Comparison of ENCODE assay signal across 21 cellular contexts in genomic region chr1:219247441-219247840, GRCh38.
"Had no signal": no experiment of that assay in that cellular context is flagged by ENCODE, and none has a peak within 500 bp of the region (broad histone marks: within the 10 kb centered on the region; RNA-seq: fewer than 3 reads in every experiment).

No MANE protein-coding gene starts in this region.

- H3K27ac ChIP-seq: esophagus muscularis mucosa, gastroesophageal sphincter, right lobe of liver, thoracic aorta had no signal

- ATAC-seq: activated CD4-positive, alpha-beta T cell treated with anti-CD3 and anti-CD28 coated beads for 36 hours; gastroesophageal sphincter; left colon; right lobe of liver had no signal

- FAIRE-seq: astrocyte, kidney, urothelium cell line had no signal

- H3K27me3 ChIP-seq: esophagus muscularis mucosa, gastroesophageal sphincter, right lobe of liver had no signal

- H3K36me3 ChIP-seq: right lobe of liver, thoracic aorta had no signal

- H3K4me3 ChIP-seq: esophagus muscularis mucosa, gastroesophageal sphincter, right lobe of liver, thoracic aorta had no signal

- H3K9me3 ChIP-seq: esophagus muscularis mucosa, right lobe of liver, thoracic aorta had no signal

- H3K4me1 ChIP-seq: gastroesophageal sphincter, right lobe of liver had no signal

- DNase-seq: activated CD4-positive, alpha-beta T cell treated with anti-CD3 and anti-CD28 coated beads for 36 hours; activated CD4-positive, CD25-positive, alpha-beta regulatory T cell; activated effector memory CD4-positive, alpha-beta T cell treated with Interleukin-2 at 50 U/mL for 16 hours; activated naive CD4-positive, alpha-beta T cell treated with Interleukin-2 at 50 U/mL for 16 hours; activated naive CD8-positive, alpha-beta T cell treated with anti-CD3 and anti-CD28 coated beads for 36 hours; endodermal cell; hippocampal formation; kidney; left colon; mammary epithelial cell; posterior cingulate gyrus; right lobe of liver; stimulated activated CD4-positive, alpha-beta T cell treated with anti-CD3 and anti-CD28 coated beads, Interleukin-12 subunit alpha, Interleukin-12 subunit beta, amount 100 ng/mL, for 4 hours; stimulated activated CD4-positive, alpha-beta T cell treated with anti-CD3 and anti-CD28 coated beads, Interleukin-4, amount 100 ng/mL, for 1 hour; T-helper 1 cell; trophoblast cell had no signal
